In genomic region chr14:95533391-95533821, GRCh38 we compare ENCODE assay signal across 8 cellular contexts. TPM values are rescaled to one million over a fixed set of nuclear protein-coding genes. Genes with fewer than 3 reads are reported as not detected.
DNase-seq lines count a peak whose midpoint lies in the region; ATAC-seq, FAIRE-seq and TF ChIP-seq lines count a peak whose summit lies in the region.

No MANE protein-coding gene starts in this region.

- dilution Hi-C loops in endothelial cell of umbilical vein (cut with MboI; ENCODE audit: extremely low pct_ligation_motif_present, low sequenced_read_pairs): no loop called here

- H3K4me1 Mint-ChIP-seq in CD8-positive, alpha-beta T cell (ENCODE audit: low read depth): peaks cover 66% of the 10 kb centered on the region

- no peaks in the 10 kb centered on the region for H3K9me3 Mint-ChIP-seq in CD8-positive, alpha-beta T cell

- peak overlapping the region; percentile 77 for H3K27ac ChIP-seq in CD8-positive, alpha-beta T cell (ENCODE audit: low read depth, low read length)
- H3K27ac ChIP-seq in endothelial cell of umbilical vein (ENCODE audit: insufficient read depth, low read depth, low read length): peak overlapping the region; percentile 49
- H3K27ac ChIP-seq in neutrophil: peak overlapping the region; percentile 86

- no peak for ATAC-seq in CD8-positive, alpha-beta T cell
- no peak for ATAC-seq in HG03175 (IDR thresholded peaks at IDR 0.05; ENCODE audit: unreplicated experiment)
- ATAC-seq in HG02642 (IDR thresholded peaks at IDR 0.05; ENCODE audit: poor library complexity, unreplicated experiment): no peak
- no peak for ATAC-seq in HG02973 (IDR thresholded peaks at IDR 0.05; ENCODE audit: unreplicated experiment)

- intact Hi-C loops in CD8-positive, alpha-beta T cell (cut with DNase I, micrococcal nuclease): loop anchor here (5.0 to 10.0 kb wide), 5 partner anchors 376 to 1451 kb away; partner anchors contain the start of genes AK7 (in 1 of the 2), ATG2B (in 1 of the 2), DDX24 (in 1 of the 2) and DICER1 (in 1 of the 2)
- intact Hi-C loops in endothelial cell of umbilical vein (cut with micrococcal nuclease): loop anchor here (5.0 to 10.0 kb wide), 4 partner anchors 71 to 971 kb away; partner anchors contain the start of gene PAPOLA

- peaks cover 46% of the 10 kb centered on the region for H3K4me1 ChIP-seq in CD8-positive, alpha-beta T cell (ENCODE audit: insufficient read depth, low read length)
- H3K4me1 ChIP-seq in endothelial cell of umbilical vein (ENCODE audit: control insufficient read depth, extremely low read depth, insufficient read depth, low read length) (peaks cover 52% of the 10 kb centered on the region), neutrophil (ENCODE audit: control insufficient read depth in 1 of 2, insufficient read depth in 1 of 2, low read depth in 1 of 2, low read length in 1 of 2) (peaks cover 26 to 29% of the 10 kb centered on the region in 2 experiments)

- H3K36me3 Mint-ChIP-seq in CD8-positive, alpha-beta T cell: peaks cover 21% of the 10 kb centered on the region

- no peaks in the 10 kb centered on the region for H3K9me3 ChIP-seq in CD8-positive, alpha-beta T cell (ENCODE audit: low read length)
- no peaks in the 10 kb centered on the region for H3K9me3 ChIP-seq in endothelial cell of umbilical vein (replicated peaks; ENCODE audit: control insufficient read depth, insufficient read depth, low read length)
- H3K9me3 ChIP-seq in neutrophil: no peaks in the 10 kb centered on the region

- no peaks in the 10 kb centered on the region for H3K9me1 ChIP-seq in endothelial cell of umbilical vein (replicated peaks; ENCODE audit: control insufficient read depth, extremely low read depth, insufficient read depth, low read length)

- peak overlapping the region; percentile 74 for H3K4me2 ChIP-seq in endothelial cell of umbilical vein (ENCODE audit: insufficient read depth, low read length)

- H3K4me3 ChIP-seq in CD8-positive, alpha-beta T cell (ENCODE audit: low read depth, low read length): peak overlapping the region; percentile 68
- peak overlapping the region; percentile 99 for H3K4me3 ChIP-seq in Jurkat, Clone E6-1 (ENCODE audit: low read length)
- H3K4me3 ChIP-seq in endothelial cell of umbilical vein (replicated peaks in 1 of 3; ENCODE audit: insufficient read depth in 1 of 3, low read depth in 1 of 3, low read length in 3 of 3) (peak overlapping the region; percentile 53 to 71 (median 69)), neutrophil (ENCODE audit: low read depth in 1 of 2, low read length in 1 of 2) (peak overlapping the region; percentile 71 to 98)

- in situ Hi-C loops in SK-MEL-5 (cut with HindIII; ENCODE audit: low pct_unique_long_range_greater_than_20kb, low sequenced_read_pairs): no loop called here

- peak overlapping the region; percentile 90 for H3K4me3 Mint-ChIP-seq in CD8-positive, alpha-beta T cell

- no peak for TF ChIP-seq POLR2A in endothelial cell of umbilical vein (IDR thresholded peaks at IDR 0.05; ENCODE audit: low read depth, low read length)

- H3K36me3 ChIP-seq in CD8-positive, alpha-beta T cell (ENCODE audit: insufficient read depth, low read length): no peaks in the 10 kb centered on the region
- H3K36me3 ChIP-seq in endothelial cell of umbilical vein (ENCODE audit: control insufficient read depth in 2 of 2, extremely low read depth in 1 of 2, insufficient read depth in 2 of 2, low read length in 2 of 2) (no peaks in the 10 kb centered on the region), neutrophil (no peaks in the 10 kb centered on the region)

- no peaks in the 10 kb centered on the region for H3K27me3 Mint-ChIP-seq in CD8-positive, alpha-beta T cell (ENCODE audit: low read depth)

- H3K27me3 ChIP-seq in CD8-positive, alpha-beta T cell (ENCODE audit: insufficient read depth, low read length): no peaks in the 10 kb centered on the region
- H3K27me3 ChIP-seq in endothelial cell of umbilical vein (ENCODE audit: control insufficient read depth in 2 of 2, insufficient read depth in 2 of 2, low read length in 2 of 2) (no peaks in the 10 kb centered on the region), neutrophil (no peaks in the 10 kb centered on the region)

- H3K9ac ChIP-seq in endothelial cell of umbilical vein (replicated peaks; ENCODE audit: extremely low read depth, insufficient read depth, low read length): peak overlapping the region; percentile 88

- TF ChIP-seq CTCF in CD8-positive, alpha-beta T cell (IDR thresholded peaks at IDR 0.05): no peak
- TF ChIP-seq CTCF in endothelial cell of umbilical vein (IDR thresholded peaks at IDR 0.05; ENCODE audit: extremely low read depth in 1 of 2, insufficient read depth in 1 of 2, low read depth in 1 of 2, low read length in 2 of 2) (no peak), neutrophil (IDR thresholded peaks at IDR 0.05) (no peak)

- no TSS peak for BruUV-seq in endothelial cell of umbilical vein (replicated peaks; lab: Mats Ljungman, UMichigan)

- no peak for DNase-seq in CD8-positive, alpha-beta T cell
- no peak for DNase-seq in Jurkat, Clone E6-1 (ENCODE audit: low read depth, low spot score)
- DNase-seq in SK-MEL-5 (ENCODE audit: low read depth, low spot score) (peak; percentile 35), endothelial cell of umbilical vein (ENCODE audit: low read depth, low spot score) (peak; percentile 67)

- peaks cover 76% of the 10 kb centered on the region for H3K79me2 ChIP-seq in endothelial cell of umbilical vein (ENCODE audit: control insufficient read depth, insufficient read depth, low read length)

- POLR2A ChIA-PET in CD8-positive, alpha-beta T cell (lab: Charles Lee): interaction anchor here (0.7 to 2.7 kb wide), 6 partner anchors 12 to 91 kb away, joined by 3 to 13 read pairs (median 7); partner anchors contain the start of gene SYNE3
- POLR2A ChIA-PET in endothelial cell of umbilical vein (lab: Charles Lee): no interaction called here

- CTCF ChIA-PET in CD8-positive, alpha-beta T cell (lab: Charles Lee): interaction anchor here (0.7 to 25.2 kb wide), 6 partner anchors 10 to 86 kb away, joined by 3 to 532 read pairs (median 4); no protein-coding TSS in a partner anchor
- CTCF ChIA-PET in endothelial cell of umbilical vein (lab: Charles Lee): interaction anchor here (0.7 to 4.6 kb wide), 4 partner anchors 10 to 106 kb away, joined by 3 to 33 read pairs (median 4); no protein-coding TSS in a partner anchor

- peak overlapping the region; percentile 95 for H3K27ac Mint-ChIP-seq in CD8-positive, alpha-beta T cell

- H4K20me1 ChIP-seq in endothelial cell of umbilical vein (replicated peaks; ENCODE audit: control insufficient read depth, extremely low read depth, insufficient read depth, low read length): no peaks in the 10 kb centered on the region

- H2AFZ ChIP-seq in endothelial cell of umbilical vein (ENCODE audit: low read depth, low read length): no peak overlapping the region

- no peak for FAIRE-seq in endothelial cell of umbilical vein (lab: Jason Lieb, UNC)

TF ChIP-seq in endothelial cell of umbilical vein, 7 proteins besides CTCF, POLR2A, EP300 and RAD21:
- TF ChIP-seq FOS (IDR thresholded peaks at IDR 0.05; ENCODE audit: borderline replicate concordance, insufficient read depth, low read length) (no peak), MAX (IDR thresholded peaks at IDR 0.05; ENCODE audit: insufficient read depth, insufficient read length) (peak; percentile 12), POLR2AphosphoS5 (IDR thresholded peaks at IDR 0.05; ENCODE audit: insufficient read depth, low read depth, low read length) (no peak), JUN (IDR thresholded peaks at IDR 0.05; ENCODE audit: borderline replicate concordance, insufficient read depth, insufficient read length, low read depth) (no peak), MYC (IDR thresholded peaks at IDR 0.05; ENCODE audit: low read depth, low read length) (no peak), GATA2 (IDR thresholded peaks at IDR 0.05; ENCODE audit: insufficient read depth, insufficient read length, low read depth, low read length) (no peak), EZH2 (IDR thresholded peaks at IDR 0.05; ENCODE audit: borderline replicate concordance, low read depth, low read length, severe bottlenecking) (no peak)
TF ChIP-seq in endothelial cell of umbilical vein: peak in this region for 1.

RNA-seq across cellular contexts. Expression of gene GLRX5, which starts 1.4 kb away (rescaled TPM):
- total RNA-seq in CD8-positive, alpha-beta T cell: 10 to 100 TPM; 13.7 to 15.2 TPM
- polyA plus RNA-seq in Jurkat, Clone E6-1 (2012; ENCODE audit: insufficient read depth, insufficient read length): 104 TPM
- 49.2 and 57.5 TPM in 2 replicates for total RNA-seq in SK-MEL-5 (2014; rRNA removed; shearing (Covaris generic))
- 30.6 and 43.0 TPM in 2 replicates for polyA plus RNA-seq in SK-MEL-5 (2015; cell fraction: cytosol; rRNA removed)
- polyA plus RNA-seq in SK-MEL-5 (2015; cell fraction: nucleus; rRNA removed): 11.6 and 11.7 TPM in 2 replicates
- 50.9 and 52.0 TPM in 2 replicates for total RNA-seq in endothelial cell of umbilical vein
- polyA plus RNA-seq in endothelial cell of umbilical vein: 27.1 and 42.6 TPM in 2 replicates
- polyA plus RNA-seq in endothelial cell of umbilical vein (2011; cell fraction: cytosol; rRNA removed): 38.9 and 47.8 TPM in 2 replicates
- polyA plus RNA-seq in endothelial cell of umbilical vein (2011; cell fraction: nucleus; rRNA removed): 13.7 and 18.6 TPM in 2 replicates
- polyA plus RNA-seq in endothelial cell of umbilical vein (2012): 40.2 and 60.5 TPM in 2 replicates
- 12.5 and 16.9 TPM in 2 replicates for polyA minus RNA-seq in endothelial cell of umbilical vein
- polyA minus RNA-seq in endothelial cell of umbilical vein (2011; cell fraction: cytosol; rRNA and poly(A)+ RNA removed): 22.4 TPM
- 4.7 and 9.0 TPM in 2 replicates for polyA minus RNA-seq in endothelial cell of umbilical vein (2011; cell fraction: nucleus; rRNA and poly(A)+ RNA removed)

RNA-seq across cellular contexts. Expression of gene SYNE3, which starts 17.0 kb away (rescaled TPM):
- 10 to 100 TPM; 18.5 to 19.7 TPM for total RNA-seq in CD8-positive, alpha-beta T cell
- 1.4 TPM for polyA plus RNA-seq in Jurkat, Clone E6-1 (2012; ENCODE audit: insufficient read depth, insufficient read length)
- 1.3 and 1.6 TPM in 2 replicates for total RNA-seq in SK-MEL-5 (2014; rRNA removed; shearing (Covaris generic))
- 0.41 and 0.81 TPM in 2 replicates for polyA plus RNA-seq in SK-MEL-5 (2015; cell fraction: cytosol; rRNA removed)
- 1.5 and 2.6 TPM in 2 replicates for polyA plus RNA-seq in SK-MEL-5 (2015; cell fraction: nucleus; rRNA removed)
- 18.8 and 19.1 TPM in 2 replicates for total RNA-seq in endothelial cell of umbilical vein
- polyA plus RNA-seq in endothelial cell of umbilical vein: 2.6 and 3.0 TPM in 2 replicates
- 2.8 and 3.1 TPM in 2 replicates for polyA plus RNA-seq in endothelial cell of umbilical vein (2011; cell fraction: cytosol; rRNA removed)
- 11.8 and 12.8 TPM in 2 replicates for polyA plus RNA-seq in endothelial cell of umbilical vein (2011; cell fraction: nucleus; rRNA removed)
- polyA plus RNA-seq in endothelial cell of umbilical vein (2012): 2.7 and 3.3 TPM in 2 replicates
- 8.7 and 9.0 TPM in 2 replicates for polyA minus RNA-seq in endothelial cell of umbilical vein
- 0.20 TPM for polyA minus RNA-seq in endothelial cell of umbilical vein (2011; cell fraction: cytosol; rRNA and poly(A)+ RNA removed)
- 11.5 and 12.4 TPM in 2 replicates for polyA minus RNA-seq in endothelial cell of umbilical vein (2011; cell fraction: nucleus; rRNA and poly(A)+ RNA removed)

Comparison
In these comparisons a context has a peak if more than half of its experiments do, and no peak if none do; other contexts are left out.
1. DNase-seq: peak in SK-MEL-5 (single experiment) and endothelial cell of umbilical vein (single experiment); none in CD8-positive, alpha-beta T cell (0 of 7) and Jurkat, Clone E6-1 (single experiment).
2. Peak in every context shown above with its lines, with median percentiles within 50 percentile points of each other: H3K27ac ChIP-seq and H3K4me3 ChIP-seq.